8 cellular contexts compared by ENCODE assay signal in genomic region chr20:36773123-36773547, GRCh38. TPM values are rescaled to one million over a fixed set of nuclear protein-coding genes. Genes with fewer than 3 reads are reported as not detected.
DNase-seq lines count a peak whose midpoint lies in the region; ATAC-seq, FAIRE-seq and TF ChIP-seq lines count a peak whose summit lies in the region.

No MANE protein-coding gene starts in this region.

- DNase-seq in activated naive CD8-positive, alpha-beta T cell treated with anti-CD3 and anti-CD28 coated beads for 36 hours, result no peak
- no peak for DNase-seq in keratinocyte (ENCODE audit: low read depth, low spot score)
- DNase-seq in tibial artery, result no peak
- DNase-seq in NCI-H2171 (lab: John Stamatoyannopoulos, UW), result no peak
- DNase-seq in NCI-H2227 (lab: John Stamatoyannopoulos, UW; ENCODE audit: unreplicated experiment), result no peak

- peak overlapping the region; percentile 99 for H2AFZ ChIP-seq in keratinocyte (ENCODE audit: control insufficient read depth, low read length)

- intact Hi-C loops in tibial artery (cut with DNase I; ENCODE audit: low total_unique reads), result loop anchor here (5.0 kb wide), 1 partner anchor 89 kb away; a partner anchor contains a TSS

- peak overlapping the region; percentile 94 for H3K27ac Mint-ChIP-seq in activated naive CD8-positive, alpha-beta T cell treated with anti-CD3 and anti-CD28 coated beads for 36 hours

- H3K9ac ChIP-seq in ES-I3 (ENCODE audit: low read depth, low read length) (peak overlapping the region; percentile 97), keratinocyte (ENCODE audit: control insufficient read depth, extremely low read depth, insufficient read depth, low read length) (peak overlapping the region; percentile 95)

- ATAC-seq in HG03064 (IDR thresholded peaks at IDR 0.05; ENCODE audit: low read depth, unreplicated experiment) (peak; percentile 9), HG03039 (IDR thresholded peaks at IDR 0.05; ENCODE audit: unreplicated experiment) (no peak)

- H3K4me1 Mint-ChIP-seq in activated naive CD8-positive, alpha-beta T cell treated with anti-CD3 and anti-CD28 coated beads for 36 hours, result peaks cover 12% of the 10 kb centered on the region

- peaks cover 8% of the 10 kb centered on the region for H3K36me3 Mint-ChIP-seq in activated naive CD8-positive, alpha-beta T cell treated with anti-CD3 and anti-CD28 coated beads for 36 hours

- dilution Hi-C loops in keratinocyte (cut with MboI; ENCODE audit: extremely low pct_ligation_motif_present, low sequenced_read_pairs), result no loop called here

- H3K4me3 Mint-ChIP-seq in activated naive CD8-positive, alpha-beta T cell treated with anti-CD3 and anti-CD28 coated beads for 36 hours, result peak overlapping the region; percentile 86

- no peaks in the 10 kb centered on the region for H4K20me1 ChIP-seq in keratinocyte (ENCODE audit: control insufficient read depth, extremely low read depth, insufficient read depth, low read length)

- H3K79me2 ChIP-seq in keratinocyte (ENCODE audit: control insufficient read depth, insufficient read depth, low read length), result peaks cover 9% of the 10 kb centered on the region

- peaks cover 5% of the 10 kb centered on the region; the same call in 1 of the 2 replicates for H3K36me3 ChIP-seq in ES-I3 (ENCODE audit: insufficient read depth, low read length)
- H3K36me3 ChIP-seq in keratinocyte (ENCODE audit: control insufficient read depth in 2 of 2, extremely low read depth in 1 of 2, insufficient read depth in 2 of 2, low read length in 2 of 2), result no peaks in the 10 kb centered on the region
- H3K36me3 ChIP-seq in tibial artery, result no peaks in the 10 kb centered on the region

- peak overlapping the region; percentile 93 for H3K4me2 ChIP-seq in keratinocyte (ENCODE audit: control insufficient read depth, extremely low read depth, insufficient read depth, low read depth, low read length)

- H3K4me1 ChIP-seq in ES-I3 (ENCODE audit: insufficient read depth, low read length) (no peaks in the 10 kb centered on the region), keratinocyte (ENCODE audit: control insufficient read depth, extremely low read depth, insufficient read depth, low read length) (peaks cover 8% of the 10 kb centered on the region), tibial artery (peaks cover 0 to 26% (median 15%) of the 10 kb centered on the region in 4 donors)

- H3K27me3 ChIP-seq in keratinocyte (ENCODE audit: control insufficient read depth, extremely low read depth, insufficient read depth, low read length) (no peaks in the 10 kb centered on the region), tibial artery (no peaks in the 10 kb centered on the region)

- no peaks in the 10 kb centered on the region for H3K9me1 ChIP-seq in keratinocyte (ENCODE audit: control insufficient read depth, extremely low read depth, insufficient read depth, low read length)

- H3K9me3 Mint-ChIP-seq in activated naive CD8-positive, alpha-beta T cell treated with anti-CD3 and anti-CD28 coated beads for 36 hours, result no peaks in the 10 kb centered on the region

- no peak for TF ChIP-seq CTCF in keratinocyte (optimal IDR thresholded peaks at IDR 0.05 in 1 of 3, IDR thresholded peaks at IDR 0.05 in 1 of 3, conservative IDR thresholded peaks at IDR 0.05 in 1 of 3; ENCODE audit: extremely low read depth in 1 of 3, insufficient read depth in 2 of 3, low read length in 3 of 3)
- TF ChIP-seq CTCF in tibial artery (IDR thresholded peaks at IDR 0.05), result no peak

- no peak for FAIRE-seq in keratinocyte (lab: Jason Lieb, UNC)

- H3K9me3 ChIP-seq in ES-I3 (ENCODE audit: control insufficient read depth, insufficient read depth, low read length) (no peaks in the 10 kb centered on the region), keratinocyte (ENCODE audit: control insufficient read depth, low read depth, low read length) (no peaks in the 10 kb centered on the region), tibial artery (no peaks in the 10 kb centered on the region)

- H3K27ac ChIP-seq in keratinocyte (ENCODE audit: control insufficient read depth, insufficient read depth, low read length) (peak overlapping the region; percentile 94), tibial artery (peak overlapping the region; percentile 95 to 97)

- H3K4me3 ChIP-seq in keratinocyte (ENCODE audit: control insufficient read depth in 2 of 3, extremely low read depth in 1 of 3, insufficient read depth in 2 of 3, low read depth in 1 of 3, low read length in 3 of 3) (peak overlapping the region; percentile 60 to 97 (median 90)), tibial artery (peak overlapping the region; percentile 71 to 77)

- peaks cover 3% of the 10 kb centered on the region for H3K27me3 Mint-ChIP-seq in activated naive CD8-positive, alpha-beta T cell treated with anti-CD3 and anti-CD28 coated beads for 36 hours

RNA-seq across cellular contexts. Expression of gene DSN1, which starts 0.4 kb away (rescaled TPM):
- 10 to 100 TPM; 19.9 to 21.8 TPM for total RNA-seq in activated naive CD8-positive, alpha-beta T cell treated with anti-CD3 and anti-CD28 coated beads for 36 hours
- 6.6 to 12.7 TPM (median 9.9 TPM) in 3 replicates for polyA plus RNA-seq in keratinocyte
- polyA plus RNA-seq in keratinocyte (2011; ENCODE audit: low read depth), result 3.8 TPM
- polyA plus RNA-seq in keratinocyte (2011; cell fraction: cytosol; rRNA removed), result 4.4 and 7.8 TPM in 2 replicates
- polyA plus RNA-seq in keratinocyte (2011; cell fraction: nucleus; rRNA removed), result 9.3 and 10.0 TPM in 2 replicates
- 4.4 and 8.1 TPM in 2 replicates for polyA plus RNA-seq in keratinocyte (2012; ENCODE audit: low replicate concordance)
- 1.8 to 6.7 TPM (median 4.6 TPM) in 3 replicates for polyA minus RNA-seq in keratinocyte
- polyA minus RNA-seq in keratinocyte (2011; cell fraction: cytosol; rRNA and poly(A)+ RNA removed), result 4.6 TPM
- polyA minus RNA-seq in keratinocyte (2011; cell fraction: nucleus; rRNA and poly(A)+ RNA removed), result 3.4 and 6.8 TPM in 2 replicates

RNA-seq across cellular contexts. Expression of gene NDRG3, which starts 27.2 kb away (rescaled TPM):
- 10 to 100 TPM; 16.3 to 17.1 TPM for total RNA-seq in activated naive CD8-positive, alpha-beta T cell treated with anti-CD3 and anti-CD28 coated beads for 36 hours
- polyA plus RNA-seq in keratinocyte, result 36.2 to 52.3 TPM (median 44.1 TPM) in 3 replicates
- polyA plus RNA-seq in keratinocyte (2011; ENCODE audit: low read depth), result 3.0 TPM
- polyA plus RNA-seq in keratinocyte (2011; cell fraction: cytosol; rRNA removed), result 39.3 and 55.9 TPM in 2 replicates
- 35.0 and 36.4 TPM in 2 replicates for polyA plus RNA-seq in keratinocyte (2011; cell fraction: nucleus; rRNA removed)
- 8.6 and 32.2 TPM in 2 replicates for polyA plus RNA-seq in keratinocyte (2012; ENCODE audit: low replicate concordance)
- polyA minus RNA-seq in keratinocyte, result 37.1 to 46.3 TPM (median 45.2 TPM) in 3 replicates
- 28.4 TPM for polyA minus RNA-seq in keratinocyte (2011; cell fraction: cytosol; rRNA and poly(A)+ RNA removed)
- polyA minus RNA-seq in keratinocyte (2011; cell fraction: nucleus; rRNA and poly(A)+ RNA removed), result 12.1 and 25.3 TPM in 2 replicates
